In genomic region chr7:28570113-28570969, GRCh38 we compare ENCODE assay signal across 1 cellular context.
TF ChIP-seq lines count a peak whose summit lies in the region.

No MANE protein-coding gene starts in this region.

TF ChIP-seq in HepG2, 621 proteins besides CTCF, POLR2A, EP300 and RAD21 (continued from another document):
- TF ChIP-seq, protein P1, sequence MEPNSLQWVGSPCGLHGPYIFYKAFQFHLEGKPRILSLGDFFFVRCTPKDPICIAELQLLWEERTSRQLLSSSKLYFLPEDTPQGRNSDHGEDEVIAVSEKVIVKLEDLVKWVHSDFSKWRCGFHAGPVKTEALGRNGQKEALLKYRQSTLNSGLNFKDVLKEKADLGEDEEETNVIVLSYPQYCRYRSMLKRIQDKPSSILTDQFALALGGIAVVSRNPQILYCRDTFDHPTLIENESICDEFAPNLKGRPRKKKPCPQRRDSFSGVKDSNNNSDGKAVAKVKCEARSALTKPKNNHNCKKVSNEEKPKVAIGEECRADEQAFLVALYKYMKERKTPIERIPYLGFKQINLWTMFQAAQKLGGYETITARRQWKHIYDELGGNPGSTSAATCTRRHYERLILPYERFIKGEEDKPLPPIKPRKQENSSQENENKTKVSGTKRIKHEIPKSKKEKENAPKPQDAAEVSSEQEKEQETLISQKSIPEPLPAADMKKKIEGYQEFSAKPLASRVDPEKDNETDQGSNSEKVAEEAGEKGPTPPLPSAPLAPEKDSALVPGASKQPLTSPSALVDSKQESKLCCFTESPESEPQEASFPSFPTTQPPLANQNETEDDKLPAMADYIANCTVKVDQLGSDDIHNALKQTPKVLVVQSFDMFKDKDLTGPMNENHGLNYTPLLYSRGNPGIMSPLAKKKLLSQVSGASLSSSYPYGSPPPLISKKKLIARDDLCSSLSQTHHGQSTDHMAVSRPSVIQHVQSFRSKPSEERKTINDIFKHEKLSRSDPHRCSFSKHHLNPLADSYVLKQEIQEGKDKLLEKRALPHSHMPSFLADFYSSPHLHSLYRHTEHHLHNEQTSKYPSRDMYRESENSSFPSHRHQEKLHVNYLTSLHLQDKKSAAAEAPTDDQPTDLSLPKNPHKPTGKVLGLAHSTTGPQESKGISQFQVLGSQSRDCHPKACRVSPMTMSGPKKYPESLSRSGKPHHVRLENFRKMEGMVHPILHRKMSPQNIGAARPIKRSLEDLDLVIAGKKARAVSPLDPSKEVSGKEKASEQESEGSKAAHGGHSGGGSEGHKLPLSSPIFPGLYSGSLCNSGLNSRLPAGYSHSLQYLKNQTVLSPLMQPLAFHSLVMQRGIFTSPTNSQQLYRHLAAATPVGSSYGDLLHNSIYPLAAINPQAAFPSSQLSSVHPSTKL (CRISPR knock-in tag; IDR thresholded peaks at IDR 0.05): no peak
- TF ChIP-seq REPIN1 (CRISPR knock-in tag; IDR thresholded peaks at IDR 0.05; ENCODE audit: borderline replicate concordance, low read depth): no peak
- TF ChIP-seq ZNF431 (CRISPR knock-in tag; IDR thresholded peaks at IDR 0.05; ENCODE audit: borderline replicate concordance, low read depth): no peak
- no peak for TF ChIP-seq ZNF276 (CRISPR knock-in tag; IDR thresholded peaks at IDR 0.05; ENCODE audit: low read depth)
- TF ChIP-seq TBX2 (CRISPR knock-in tag; IDR thresholded peaks at IDR 0.05; ENCODE audit: borderline replicate concordance): no peak
- TF ChIP-seq SMAD3 (CRISPR knock-in tag; IDR thresholded peaks at IDR 0.05): no peak
- no peak for TF ChIP-seq TCF7 (IDR thresholded peaks at IDR 0.05; ENCODE audit: low read depth)
- TF ChIP-seq ARNT2 (CRISPR knock-in tag; IDR thresholded peaks at IDR 0.05; ENCODE audit: low read depth): no peak
- TF ChIP-seq NR2F1 (CRISPR knock-in tag; IDR thresholded peaks at IDR 0.05): no peak
